8 cellular contexts compared by ENCODE assay signal in genomic region chr13:83987394-83987793, GRCh38.
"Had no signal": no experiment of that assay in that cellular context is flagged by ENCODE, and none has a peak within 500 bp of the region (broad histone marks: within the 10 kb centered on the region; RNA-seq: fewer than 3 reads in every experiment).

No MANE protein-coding gene starts in this region.

- DNase-seq: GM23248, GOT3, H7, KBM-7 had no signal

- H3K4me3 ChIP-seq: GM23248, HAP-1 had no signal

- H3K27ac ChIP-seq: GM23248 had no signal

- FAIRE-seq: HepG2 had no signal

- ATAC-seq: HCT116, HepG2 had no signal

- H3K9ac ChIP-seq: GM23248 had no signal

- H3K9me3 ChIP-seq: HAP-1 had no signal

- H2AFZ ChIP-seq: GM23248 had no signal

- H3K27me3 Mint-ChIP-seq: IgD-negative memory B cell had no signal

- H3K27ac Mint-ChIP-seq: IgD-negative memory B cell had no signal

- H3K36me3 Mint-ChIP-seq: IgD-negative memory B cell had no signal

- H3K36me3 ChIP-seq: HAP-1 had no signal

- H3K4me1 Mint-ChIP-seq: IgD-negative memory B cell had no signal

- H3K4me3 Mint-ChIP-seq: IgD-negative memory B cell had no signal
